Comparison of ENCODE assay signal across 10 cellular contexts in genomic region chr1:58848818-58849411, GRCh38.
DNase-seq lines count a peak whose midpoint lies in the region; ATAC-seq lines count a peak whose summit lies in the region.
"Had no signal": no experiment of that assay in that cellular context is flagged by ENCODE, and none has a peak within 500 bp of the region (broad histone marks: within the 10 kb centered on the region; RNA-seq: fewer than 3 reads in every experiment).

No MANE protein-coding gene starts in this region.

- no peaks in the 10 kb centered on the region for H3K9me3 Mint-ChIP-seq in stimulated activated naive CD8-positive, alpha-beta T cell treated with anti-CD3 and anti-CD28 coated beads, Interleukin-15, amount 100 ng/mL, for 72 hours
- no peaks in the 10 kb centered on the region for H3K9me3 Mint-ChIP-seq in naive thymus-derived CD4-positive, alpha-beta T cell
- H3K9me3 Mint-ChIP-seq: naive B cell had no signal

- no peak overlapping the region for H3K27ac Mint-ChIP-seq in stimulated activated naive CD8-positive, alpha-beta T cell treated with anti-CD3 and anti-CD28 coated beads, Interleukin-15, amount 100 ng/mL, for 72 hours
- no peak overlapping the region for H3K27ac Mint-ChIP-seq in naive thymus-derived CD4-positive, alpha-beta T cell
- H3K27ac Mint-ChIP-seq: B cell had no signal

- no peak overlapping the region for H3K4me3 Mint-ChIP-seq in stimulated activated naive CD8-positive, alpha-beta T cell treated with anti-CD3 and anti-CD28 coated beads, Interleukin-15, amount 100 ng/mL, for 72 hours
- H3K4me3 Mint-ChIP-seq in naive thymus-derived CD4-positive, alpha-beta T cell = no peak overlapping the region
- H3K4me3 Mint-ChIP-seq: B cell, naive B cell had no signal

- intact Hi-C loops in naive thymus-derived CD4-positive, alpha-beta T cell (cut with micrococcal nuclease) = no loop called here

- POLR2A ChIA-PET in naive thymus-derived CD4-positive, alpha-beta T cell (lab: Charles Lee) = interaction anchor here (0.6 to 1.0 kb wide), 2 partner anchors 12 to 65 kb away, joined by 3 to 4 read pairs; partner anchors contain the start of gene JUN

- no peaks in the 10 kb centered on the region for H3K27me3 Mint-ChIP-seq in stimulated activated naive CD8-positive, alpha-beta T cell treated with anti-CD3 and anti-CD28 coated beads, Interleukin-15, amount 100 ng/mL, for 72 hours
- no peaks in the 10 kb centered on the region for H3K27me3 Mint-ChIP-seq in naive thymus-derived CD4-positive, alpha-beta T cell
- H3K27me3 Mint-ChIP-seq: B cell, naive B cell had no signal

- no peaks in the 10 kb centered on the region for H3K9me3 ChIP-seq in naive thymus-derived CD4-positive, alpha-beta T cell (ENCODE audit: control insufficient read depth in 2 of 3, low read length in 3 of 3)

- H3K27me3 ChIP-seq in naive thymus-derived CD4-positive, alpha-beta T cell (ENCODE audit: control insufficient read depth in 2 of 2, insufficient read depth in 2 of 2, low read length in 2 of 2) = no peaks in the 10 kb centered on the region

- H3K4me1 ChIP-seq in naive thymus-derived CD4-positive, alpha-beta T cell (ENCODE audit: control insufficient read depth in 2 of 2, insufficient read depth in 2 of 2, low read length in 2 of 2) = no peaks in the 10 kb centered on the region

- H3K4me1 Mint-ChIP-seq in stimulated activated naive CD8-positive, alpha-beta T cell treated with anti-CD3 and anti-CD28 coated beads, Interleukin-15, amount 100 ng/mL, for 72 hours = no peaks in the 10 kb centered on the region
- peaks cover 0 to 13% (median 0%) of the 10 kb centered on the region in 7 donors for H3K4me1 Mint-ChIP-seq in naive thymus-derived CD4-positive, alpha-beta T cell

- H3K36me3 Mint-ChIP-seq in naive thymus-derived CD4-positive, alpha-beta T cell = peaks cover 0 to 6% (median 0%) of the 10 kb centered on the region in 5 donors
- H3K36me3 Mint-ChIP-seq: naive B cell had no signal

- DNase-seq in NCI-H1092 treated with DMSO at 0.1 percent for 48 hours (lab: John Stamatoyannopoulos, UW) = peak; percentile 31
- DNase-seq in NCI-H1092 (lab: John Stamatoyannopoulos, UW) = no peak
- DNase-seq in amniotic epithelial cell (ENCODE audit: low read depth) = peak; percentile 96
- DNase-seq in hepatic stellate cell (ENCODE audit: low spot score) = peak; percentile 76
- DNase-seq in stimulated activated naive CD8-positive, alpha-beta T cell treated with anti-CD3 and anti-CD28 coated beads, Interleukin-15, amount 100 ng/mL, for 72 hours = no peak
- no peak for DNase-seq in NCI-H1417 treated with DMSO at 0.1 percent for 48 hours (lab: John Stamatoyannopoulos, UW)
- no peak for DNase-seq in naive thymus-derived CD4-positive, alpha-beta T cell
- DNase-seq: naive B cell had no signal

- no peak overlapping the region for H3K27ac ChIP-seq in naive thymus-derived CD4-positive, alpha-beta T cell (ENCODE audit: low read depth, low read length)

- CTCF ChIA-PET in naive thymus-derived CD4-positive, alpha-beta T cell (lab: Charles Lee) = no interaction called here

- no peaks in the 10 kb centered on the region for H3K36me3 ChIP-seq in naive thymus-derived CD4-positive, alpha-beta T cell (ENCODE audit: control insufficient read depth in 2 of 3, insufficient read depth in 3 of 3, low read length in 3 of 3)

- no peak overlapping the region for H3K4me3 ChIP-seq in naive thymus-derived CD4-positive, alpha-beta T cell (ENCODE audit: low read length)

- ATAC-seq in stimulated activated naive CD8-positive, alpha-beta T cell treated with anti-CD3 and anti-CD28 coated beads, Interleukin-15, amount 100 ng/mL, for 72 hours = peak; percentile 54
- ATAC-seq in HG03565 (IDR thresholded peaks at IDR 0.05; ENCODE audit: unreplicated experiment) = no peak
- no peak for ATAC-seq in naive thymus-derived CD4-positive, alpha-beta T cell

Comparison
In these comparisons a context has a peak if more than half of its experiments do, and no peak if none do; other contexts are left out.
1. DNase-seq: peak in NCI-H1092 treated with DMSO at 0.1 percent for 48 hours (single experiment), amniotic epithelial cell (single experiment) and hepatic stellate cell (single experiment); none in NCI-H1092 (single experiment), stimulated activated naive CD8-positive, alpha-beta T cell treated with anti-CD3 and anti-CD28 coated beads, Interleukin-15, amount 100 ng/mL, for 72 hours (0 of 2), NCI-H1417 treated with DMSO at 0.1 percent for 48 hours (single experiment) and naive thymus-derived CD4-positive, alpha-beta T cell (0 of 9).